8 cellular contexts compared by ENCODE assay signal in genomic region chr11:3022300-3022967, GRCh38. TPM values are rescaled to one million over a fixed set of nuclear protein-coding genes. Genes with fewer than 3 reads are reported as not detected.
DNase-seq lines count a peak whose midpoint lies in the region; ATAC-seq, FAIRE-seq and TF ChIP-seq lines count a peak whose summit lies in the region.

No MANE protein-coding gene starts in this region.

- intact Hi-C loops in Calu3 (cut with micrococcal nuclease; ENCODE audit: unreplicated experiment) (loop anchor here (5.0 kb wide), 1 partner anchor 490 kb away; no protein-coding TSS in a partner anchor), aorta (cut with DNase I) (no loop called here)

- FAIRE-seq in D721Med (lab: Jason Lieb, UNC) = no peak

- H3K4me1 Mint-ChIP-seq in Calu3 (ENCODE audit: low read depth, unreplicated experiment) = peaks cover 28% of the 10 kb centered on the region

- DNase-seq in Calu3 = no peak
- peak; percentile 64 for DNase-seq in HCEC 1CT
- DNase-seq in RWPE1 (ENCODE audit: low spot score) = no peak
- peak; percentile 79 to 85 for DNase-seq in foreskin fibroblast
- peak in 1 of 2 donors; percentile 57 for DNase-seq in aorta
- DNase-seq in D721Med (ENCODE audit: insufficient read length, low spot score) = no peak
- DNase-seq in H4 (ENCODE audit: low spot score) = no peak

- H3K36me3 ChIP-seq in aorta (ENCODE audit: control insufficient read depth in 1 of 2, insufficient read depth in 2 of 2, low read length in 1 of 2) = peaks cover 0 to 9% of the 10 kb centered on the region in 2 donors

- H3K4me3 Mint-ChIP-seq in Calu3 (ENCODE audit: low read depth, unreplicated experiment) = peak overlapping the region; percentile 18

- no peaks in the 10 kb centered on the region for H3K27me3 ChIP-seq in aorta (ENCODE audit: control insufficient read depth in 1 of 2, insufficient read depth in 2 of 2, low read length in 1 of 2)

- H3K4me1 ChIP-seq in aorta (ENCODE audit: control insufficient read depth in 1 of 2, insufficient read depth in 2 of 2, low read length in 2 of 2) = no peaks in the 10 kb centered on the region

- H3K27ac ChIP-seq in RWPE1 (peak overlapping the region; percentile 60), aorta (ENCODE audit: low read depth in 1 of 2, low read length in 2 of 2) (no peak overlapping the region)

- H3K9me3 ChIP-seq in aorta (ENCODE audit: control insufficient read depth, low read length) = no peaks in the 10 kb centered on the region

- H3K27ac Mint-ChIP-seq in Calu3 (ENCODE audit: unreplicated experiment) = peak overlapping the region; percentile 54

- H3K4me3 ChIP-seq in foreskin fibroblast (ENCODE audit: low read depth in 1 of 2, low read length in 2 of 2) (no peak overlapping the region), aorta (ENCODE audit: low read length in 2 of 2) (no peak overlapping the region)

- CTCF ChIA-PET in Calu3 (lab: Charles Lee) (no interaction called here), RWPE1 (lab: Yijun Ruan, JAX) (interaction anchor here (2.0 kb wide), 1 partner anchor 69 kb away, joined by 7 read pairs; no protein-coding TSS in a partner anchor)

- POLR2A ChIA-PET in RWPE1 (lab: Yijun Ruan, JAX; ENCODE audit: low non-redundant PET) = no interaction called here

- TF ChIP-seq CTCF in Calu3 (IDR thresholded peaks at IDR 0.05; ENCODE audit: unreplicated experiment) = no peak
- no peak for TF ChIP-seq CTCF in RWPE1 (conservative IDR thresholded peaks at IDR 0.05; ENCODE audit: low read depth)
- no peak for TF ChIP-seq CTCF in foreskin fibroblast (IDR thresholded peaks at IDR 0.05; ENCODE audit: low read depth, low read length)
- no peak for TF ChIP-seq CTCF in D721Med (IDR thresholded peaks at IDR 0.05; ENCODE audit: insufficient read depth, missing control alignments)

- H3K36me3 Mint-ChIP-seq in Calu3 (ENCODE audit: insufficient read depth, unreplicated experiment) = peaks cover 78% of the 10 kb centered on the region

- H3K27me3 Mint-ChIP-seq in Calu3 (ENCODE audit: unreplicated experiment) = no peaks in the 10 kb centered on the region

- WGBS in aorta, 2 donors = 86 to 90% methylated on average over 14 of the region's 14 CpGs

- ATAC-seq in aorta (ENCODE audit: low FRiP score) (peak; percentile 6), GM19324 (IDR thresholded peaks at IDR 0.05; ENCODE audit: low FRiP score, unreplicated experiment) (no peak)

- H3K9me3 Mint-ChIP-seq in Calu3 (ENCODE audit: low read depth, unreplicated experiment) = no peaks in the 10 kb centered on the region

- BruUV-seq in Calu3 (replicated peaks; lab: Mats Ljungman, UMichigan) = no TSS peak

RNA-seq across cellular contexts. Expression of gene NAP1L4, which starts 30.3 kb away (rescaled TPM):
- 140 and 150 TPM in 2 replicates for total RNA-seq in Calu3 (2022)
- 100 to 1,000 TPM in 1 of 2 donors, 10 to 100 TPM in 1; 99.5 to 109 TPM for total RNA-seq in aorta
- 10 to 100 TPM; 65.4 to 66.9 TPM for polyA plus RNA-seq in aorta
- 104 and 128 TPM in 2 replicates for total RNA-seq in H4 (2014; rRNA removed; shearing (Covaris generic))

RNA-seq across cellular contexts. Expression of gene CARS1, which starts 34.8 kb away (rescaled TPM):
- total RNA-seq in Calu3 (2022) (67.6 and 80.1 TPM in 2 replicates), aorta (10 to 100 TPM; 37.7 to 38.9 TPM)
- 10 to 100 TPM; 18.8 to 41.4 TPM for polyA plus RNA-seq in aorta
- 110 and 115 TPM in 2 replicates for total RNA-seq in H4 (2014; rRNA removed; shearing (Covaris generic))

Comparison
In these comparisons a context has a peak if more than half of its experiments do, and no peak if none do; other contexts are left out.
1. DNase-seq: peak in HCEC 1CT (single experiment) and foreskin fibroblast (2 of 2); none in Calu3 (single experiment), RWPE1 (single experiment), D721Med (single experiment) and H4 (single experiment).